Comparison of ENCODE assay signal across 16 cellular contexts in the genomic region with DNA sequence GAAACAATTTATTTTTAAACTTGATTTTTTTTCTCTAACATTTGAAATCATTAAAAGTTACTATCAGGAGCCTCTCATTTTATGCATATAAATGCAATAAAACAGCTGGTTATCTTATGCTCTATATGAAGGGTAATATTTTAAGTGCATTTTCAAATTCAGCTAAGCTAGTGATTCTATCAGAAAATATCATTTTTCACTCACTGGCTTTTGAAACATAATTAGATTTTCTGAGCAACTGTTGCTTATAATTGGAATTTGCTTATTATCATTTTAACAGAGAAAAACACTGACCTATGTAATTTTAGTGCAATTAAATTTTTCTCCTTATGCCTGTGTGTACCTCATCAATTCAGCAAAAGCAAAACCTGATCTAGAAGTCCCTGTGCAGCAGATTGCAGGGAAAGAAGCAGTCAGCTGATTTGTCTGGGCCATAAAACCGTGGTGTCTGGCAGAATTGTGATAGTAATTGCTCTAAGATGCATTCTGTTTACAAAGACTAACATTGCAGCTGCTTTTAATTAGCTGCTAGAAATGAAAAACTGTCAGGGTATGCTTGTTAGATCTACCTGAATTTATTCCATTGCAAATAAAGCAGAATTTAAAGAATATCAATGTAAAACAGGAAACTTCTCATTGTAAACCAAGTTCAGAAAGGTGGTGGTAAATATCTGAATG.
DNase-seq lines count a peak whose midpoint lies in the region; TF ChIP-seq lines count a peak whose summit lies in the region.
"Had no signal": no experiment of that assay in that cellular context is flagged by ENCODE, and none has a peak within 500 bp of the region (broad histone marks: within the 10 kb centered on the region; RNA-seq: fewer than 3 reads in every experiment).

No MANE protein-coding gene starts in this region.

- H3K4me3 Mint-ChIP-seq in nephron = no peak overlapping the region
- H3K4me3 Mint-ChIP-seq: memory B cell; nephron progenitor cell; T-helper 2 cell treated with Interferon-gamma antibody and Interleukin-4, amounts not matched to agents 5 μg/mL and 100 μg/mL, for 36 hours had no signal

- H3K4me3 ChIP-seq in SK-N-SH (ENCODE audit: low read depth in 2 of 2, low read length in 1 of 2) = no peak overlapping the region
- H3K4me3 ChIP-seq: adrenal gland, thoracic aorta had no signal

- peak; percentile 34; the same call in 1 of the 2 replicates for TF ChIP-seq RAD21 in SK-N-SH (IDR thresholded peaks at IDR 0.05; ENCODE audit: low read length)

- peaks cover 5% of the 10 kb centered on the region for H3K4me1 Mint-ChIP-seq in nephron
- H3K4me1 Mint-ChIP-seq: memory B cell had no signal

- H3K27ac ChIP-seq in SK-N-SH (ENCODE audit: low read depth in 2 of 2, low read length in 1 of 2) = peak overlapping the region; percentile 2 to 87; a peak in 2 of 4 replicates
- H3K27ac ChIP-seq: adrenal gland, thoracic aorta had no signal

- no peaks in the 10 kb centered on the region for H3K9me2 ChIP-seq in SK-N-SH

- DNase-seq in DMS 273 treated with DMSO at 0.1 percent for 48 hours (lab: John Stamatoyannopoulos, UW) (peak; percentile 34), NCI-H1105 (lab: John Stamatoyannopoulos, UW) (peak; percentile 32), SK-N-SH (peak; percentile 58), NCI-H2196 (lab: John Stamatoyannopoulos, UW; ENCODE audit: unreplicated experiment) (no peak), NCI-H2029 treated with DMSO at 0.1 percent for 48 hours (lab: John Stamatoyannopoulos, UW) (no peak), pons (ENCODE audit: low spot score) (no peak)
- DNase-seq: adrenal gland; effector CD4-positive, alpha-beta T cell; kidney; NCI-H2029; nephron progenitor cell; Right ventricle myocardium superior had no signal

- H3K9me3 Mint-ChIP-seq in nephron = no peaks in the 10 kb centered on the region
- H3K9me3 Mint-ChIP-seq: memory B cell; nephron progenitor cell; T-helper 2 cell treated with Interferon-gamma antibody and Interleukin-4, amounts not matched to agents 5 μg/mL and 100 μg/mL, for 36 hours had no signal

- TF ChIP-seq EP300 in SK-N-SH (IDR thresholded peaks at IDR 0.05; ENCODE audit: borderline replicate concordance in 1 of 2, low read depth in 1 of 2, low read length in 1 of 2) = peak in 1 of 2 experiments; percentile 68; a peak in 2 of 4 replicates

- H3K79me2 ChIP-seq in SK-N-SH (ENCODE audit: insufficient read depth) = peaks cover 5% of the 10 kb centered on the region; the same call in 1 of the 2 replicates

- H4K20me1 ChIP-seq in SK-N-SH (ENCODE audit: insufficient read depth) = no peaks in the 10 kb centered on the region; the same call in 1 of the 2 replicates

- H3F3A ChIP-seq in SK-N-SH (replicated peaks; ENCODE audit: insufficient read depth) = no peaks in the 10 kb centered on the region

- 50% methylated on average over 1 of the region's 1 CpG for WGBS in SK-N-SH (ENCODE audit: low lambda C conversion rate)

- H3K27me3 ChIP-seq in SK-N-SH (ENCODE audit: insufficient read depth) = no peaks in the 10 kb centered on the region
- H3K27me3 ChIP-seq: adrenal gland had no signal

- H3K36me3 ChIP-seq in SK-N-SH (replicated peaks in 1 of 2; ENCODE audit: control insufficient read depth in 1 of 2, insufficient read depth in 2 of 2, low read length in 1 of 2) = no peaks in the 10 kb centered on the region
- H3K36me3 ChIP-seq: adrenal gland, thoracic aorta had no signal

- no peaks in the 10 kb centered on the region for H3K9me3 ChIP-seq in SK-N-SH
- H3K9me3 ChIP-seq: adrenal gland, thoracic aorta had no signal

- H2AFZ ChIP-seq in SK-N-SH (ENCODE audit: low read depth) = no peak overlapping the region

- H3K4me1 ChIP-seq in SK-N-SH (ENCODE audit: control insufficient read depth in 1 of 2, insufficient read depth in 2 of 2, low read depth in 1 of 2, low read length in 1 of 2) = peaks cover 6 to 33% of the 10 kb centered on the region in 2 experiments; a peak in 3 of 4 replicates
- H3K4me1 ChIP-seq: adrenal gland had no signal

- peaks cover 4% of the 10 kb centered on the region for H3K36me3 Mint-ChIP-seq in nephron (ENCODE audit: low read depth)

- peak overlapping the region in 2 of 3 experiments; percentile 31 to 54 for H3K27ac Mint-ChIP-seq in nephron
- H3K27ac Mint-ChIP-seq: memory B cell; T-helper 2 cell treated with Interferon-gamma antibody and Interleukin-4, amounts not matched to agents 5 μg/mL and 100 μg/mL, for 36 hours had no signal

- no peak overlapping the region for H3K9ac ChIP-seq in SK-N-SH

- POLR2A ChIA-PET in SK-N-SH (lab: Yijun Ruan, JAX) = interaction anchor here (0.6 to 1.2 kb wide), 2 partner anchors 66 to 74 kb away, joined by 3 to 4 read pairs; no protein-coding TSS in a partner anchor

- no peaks in the 10 kb centered on the region for H3K27me3 Mint-ChIP-seq in nephron (ENCODE audit: low read depth)
- H3K27me3 Mint-ChIP-seq: memory B cell had no signal

- CTCF ChIA-PET in SK-N-SH (lab: Yijun Ruan, JAX) = interaction anchor here (0.7 to 1.3 kb wide), 6 partner anchors 12 to 202 kb away, joined by 3 to 4 read pairs (median 4); a partner anchor contains a TSS

- 0 out of 2 replicates have a peak overlapping the region, but pooled peaks have one; percentile 8 for H3K4me2 ChIP-seq in SK-N-SH

- TF ChIP-seq CTCF in SK-N-SH (IDR thresholded peaks at IDR 0.05) (no peak), nephron (IDR thresholded peaks at IDR 0.05; ENCODE audit: unreplicated experiment in 3 of 3) (no peak)

TF ChIP-seq in SK-N-SH, 30 proteins besides CTCF, POLR2A, EP300 and RAD21:
- TF ChIP-seq, protein P1, sequence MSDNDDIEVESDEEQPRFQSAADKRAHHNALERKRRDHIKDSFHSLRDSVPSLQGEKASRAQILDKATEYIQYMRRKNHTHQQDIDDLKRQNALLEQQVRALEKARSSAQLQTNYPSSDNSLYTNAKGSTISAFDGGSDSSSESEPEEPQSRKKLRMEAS (IDR thresholded peaks at IDR 0.05; ENCODE audit: low read depth) = no peak
- TF ChIP-seq ELF1 (IDR thresholded peaks at IDR 0.05) (no peak), RFX5 (IDR thresholded peaks at IDR 0.05; ENCODE audit: low read length) (0 out of 2 replicates have a peak, but pooled peaks have one; percentile 8), MXI1 (IDR thresholded peaks at IDR 0.05; ENCODE audit: low read depth, low read length) (peak; percentile 35; the same call in 1 of the 2 replicates), GATA2 (CRISPR knock-in tag; IDR thresholded peaks at IDR 0.05) (peak; percentile 81), FOXJ3 (CRISPR knock-in tag; IDR thresholded peaks at IDR 0.05) (peak; percentile 66; the same call in 1 of the 2 replicates), CHD2 (IDR thresholded peaks at IDR 0.05; ENCODE audit: low read length, partially characterized antibody) (peak; percentile 74), FOSL2 (IDR thresholded peaks at IDR 0.05; ENCODE audit: borderline replicate concordance, low read depth) (no peak), NFIC (IDR thresholded peaks at IDR 0.05; ENCODE audit: borderline replicate concordance) (no peak), TEAD4 (IDR thresholded peaks at IDR 0.05; ENCODE audit: borderline replicate concordance, insufficient read depth) (0 out of 2 replicates have a peak, but pooled peaks have one; percentile 13), EZH2phosphoT487 (IDR thresholded peaks at IDR 0.05; ENCODE audit: borderline replicate concordance, low read depth) (no peak), NRF1 (IDR thresholded peaks at IDR 0.05; ENCODE audit: low read depth, low read length) (no peak), RCOR1 (IDR thresholded peaks at IDR 0.05; ENCODE audit: low read length) (peak; percentile 46; the same call in 1 of the 2 replicates)

Comparison
In these comparisons a context has a peak if more than half of its experiments do, and no peak if none do; other contexts are left out.
1. DNase-seq: peak in DMS 273 treated with DMSO at 0.1 percent for 48 hours (single experiment), NCI-H1105 (single experiment) and SK-N-SH (single experiment); none in NCI-H2196 (single experiment), NCI-H2029 treated with DMSO at 0.1 percent for 48 hours (single experiment) and pons (single experiment).